In genomic region chr16:87721622-87722565, GRCh38 we compare ENCODE assay signal across 23 cellular contexts. TPM values are rescaled to one million over a fixed set of nuclear protein-coding genes. Genes with fewer than 3 reads are reported as not detected.
DNase-seq lines count a peak whose midpoint lies in the region; ATAC-seq, FAIRE-seq and TF ChIP-seq lines count a peak whose summit lies in the region.
"Had no signal": no experiment of that assay in that cellular context is flagged by ENCODE, and none has a peak within 500 bp of the region (broad histone marks: within the 10 kb centered on the region; RNA-seq: fewer than 3 reads in every experiment).

No MANE protein-coding gene starts in this region.

- TF ChIP-seq POLR2A in H1 (IDR thresholded peaks at IDR 0.05; ENCODE audit: control extremely low read depth in 1 of 2, low read depth in 2 of 2, low read length in 2 of 2): no peak

- H3K23ac ChIP-seq in H1 (ENCODE audit: insufficient read length): no peak overlapping the region

- WGBS in H1 (ENCODE audit: extremely low coverage in 1 of 2, insufficient coverage in 1 of 2, insufficient read length in 1 of 2, insufficient replicate concordance in 2 of 2, low coverage in 1 of 2, low lambda C conversion rate in 2 of 2, missing lambda C conversion rate in 1 of 2), 2 experiments: 93% methylated on average over 32 of the region's 33 CpGs; no CpG with 5 or more reads in 1 of the 2 experiments

- H4K20me1 ChIP-seq in OCI-LY1 (ENCODE audit: insufficient read depth, low read length) (no peaks in the 10 kb centered on the region), H1 (replicated peaks in 1 of 2; ENCODE audit: control insufficient read depth in 1 of 2, insufficient read depth in 2 of 2, low read length in 2 of 2) (peaks cover 5 to 16% of the 10 kb centered on the region in 2 experiments), neural progenitor cell (ENCODE audit: low read depth) (no peaks in the 10 kb centered on the region)

- H3F3A ChIP-seq in OCI-LY1 (ENCODE audit: insufficient read depth, low read length) (no peaks in the 10 kb centered on the region), neural progenitor cell (ENCODE audit: low read depth) (no peaks in the 10 kb centered on the region)

- DNase-seq in NCI-H748 (lab: John Stamatoyannopoulos, UW; ENCODE audit: unreplicated experiment): peak; percentile 8
- DNase-seq in NCI-H748 treated with DMSO at 0.1 percent for 48 hours (lab: John Stamatoyannopoulos, UW): no peak
- DNase-seq in H1 (ENCODE audit: low read depth in 1 of 2, low spot score in 2 of 2): no peak
- no peak for DNase-seq in neural progenitor cell (ENCODE audit: low spot score)
- no peak for DNase-seq in NCI-H526 treated with DMSO at 0.1 percent for 48 hours (lab: John Stamatoyannopoulos, UW)
- no peak for DNase-seq in coronary artery (ENCODE audit: low spot score)
- DNase-seq: 8988T; activated CD4-positive, alpha-beta T cell treated with anti-CD3 and anti-CD28 coated beads, Interleukin-2, amount 50 U/mL, for 1 hour; activated naive CD4-positive, alpha-beta T cell treated with anti-CD3 and anti-CD28 coated beads, Interleukin-2, amount 50 U/mL, for 16 hours; DMS 273 treated with DMSO at 0.1 percent for 48 hours; heart left ventricle; NCI-H1436 treated with DMSO at 0.1 percent for 48 hours; NCI-H2227 treated with DMSO at 0.1 percent for 48 hours; NK-92 treated with Interleukin-12 subunit alpha and Interleukin-12 subunit beta, amount 100 ng/mL, for 24 hours; stimulated activated CD4-positive, alpha-beta T cell treated with anti-CD3 and anti-CD28 coated beads, Interleukin-2, amount 100 ng/mL, for 24 hours; stimulated activated naive CD8-positive, alpha-beta T cell treated with anti-CD3 and anti-CD28 coated beads, Interleukin-15, amount 100 ng/mL, for 72 hours had no signal

- peak overlapping the region; percentile 95 for H3K27ac Mint-ChIP-seq in neural progenitor cell
- H3K27ac Mint-ChIP-seq: type B pancreatic cell had no signal

- no peaks in the 10 kb centered on the region for H3K23me2 ChIP-seq in H1 (ENCODE audit: low read depth, low read length)

- peaks cover 7% of the 10 kb centered on the region for H3K79me1 ChIP-seq in H1 (ENCODE audit: low read depth, low read length)

- H3K4ac ChIP-seq in H1 (replicated peaks; ENCODE audit: insufficient read length, low read depth, low read length): no peak overlapping the region

- H3K9me2 ChIP-seq in OCI-LY1 (ENCODE audit: low read depth, low read length): no peaks in the 10 kb centered on the region

- H4K8ac ChIP-seq in H1 (ENCODE audit: extremely low read depth, insufficient read depth, low read length): no peak overlapping the region

- H2AK5ac ChIP-seq in H1 (ENCODE audit: low read depth, low read length): no peak overlapping the region

- CTCF ChIA-PET in H1 (lab: Charles Lee; ENCODE audit: partially characterized antibody): interaction anchor here (0.6 to 3.5 kb wide), 7 partner anchors 9 to 38 kb away, joined by 3 to 14 read pairs (median 3); no protein-coding TSS in a partner anchor

- H3K4me2 ChIP-seq in OCI-LY1 (ENCODE audit: low read length): no peak overlapping the region
- H3K4me2 ChIP-seq in H1 (ENCODE audit: insufficient read depth in 1 of 2, low read depth in 2 of 2, low read length in 2 of 2): no peak overlapping the region
- no peak overlapping the region for H3K4me2 ChIP-seq in neural progenitor cell

- H3K27ac ChIP-seq in OCI-LY1 (ENCODE audit: low read depth, low read length, poor library complexity, severe bottlenecking): peak overlapping the region; percentile 97
- H3K27ac ChIP-seq in H1 (ENCODE audit: low read depth, low read length): 0 out of 2 replicates have a peak overlapping the region, but pooled peaks have one; percentile 42
- no peak overlapping the region for H3K27ac ChIP-seq in neural progenitor cell
- H3K27ac ChIP-seq in coronary artery: no peak overlapping the region
- H3K27ac ChIP-seq: heart left ventricle, parathyroid adenoma had no signal

- H3K56ac ChIP-seq in H1 (replicated peaks; ENCODE audit: insufficient read length, low read depth, low read length): no peak overlapping the region

- no peak for ATAC-seq in HG02798 (IDR thresholded peaks at IDR 0.05; ENCODE audit: poor library complexity, unreplicated experiment)

- POLR2A ChIA-PET in H1 (lab: Charles Lee; ENCODE audit: partially characterized antibody): interaction anchor here (0.7 to 7.4 kb wide), 5 partner anchors 11 to 44 kb away, joined by 3 to 39 read pairs (median 3); partner anchors contain the start of gene KLHDC4

- H3K9ac ChIP-seq in OCI-LY1 (ENCODE audit: low read length) (peak overlapping the region; percentile 64; the same call in 1 of the 2 replicates), H1 (replicated peaks in 1 of 4; ENCODE audit: extremely low read depth in 1 of 4, low read depth in 3 of 4, low read length in 3 of 4) (no peak overlapping the region), neural progenitor cell (no peak overlapping the region)
- H3K9ac ChIP-seq: parathyroid adenoma had no signal

- H3K9me3 Mint-ChIP-seq in neural progenitor cell: peaks cover 4% of the 10 kb centered on the region
- H3K9me3 Mint-ChIP-seq: stimulated activated naive CD8-positive, alpha-beta T cell treated with anti-CD3 and anti-CD28 coated beads, Interleukin-15, amount 100 ng/mL, for 72 hours; type B pancreatic cell had no signal

- H3K36me3 Mint-ChIP-seq in neural progenitor cell: peaks cover 44% of the 10 kb centered on the region

- no peak overlapping the region for H2BK20ac ChIP-seq in H1 (ENCODE audit: low read length)

- no peak overlapping the region for H2BK12ac ChIP-seq in H1 (ENCODE audit: low read depth, low read length)

- H2BK120ac ChIP-seq in H1 (replicated peaks; ENCODE audit: low read depth, low read length): no peak overlapping the region

- TF ChIP-seq RAD21 in H1 (IDR thresholded peaks at IDR 0.05 in 1 of 2, conservative IDR thresholded peaks at IDR 0.05 in 1 of 2; ENCODE audit: low read depth in 2 of 2, low read length in 2 of 2): no peak

- H3K4me3 ChIP-seq in OCI-LY1 (ENCODE audit: low read depth, low read length, poor library complexity, severe bottlenecking): no peak overlapping the region
- no peak overlapping the region for H3K4me3 ChIP-seq in H1 (ENCODE audit: extremely low read depth in 1 of 4, insufficient read depth in 2 of 4, low read depth in 3 of 4, low read length in 4 of 4)
- H3K4me3 ChIP-seq in neural progenitor cell: no peak overlapping the region
- no peak overlapping the region for H3K4me3 ChIP-seq in coronary artery
- H3K4me3 ChIP-seq: HAP-1, heart left ventricle had no signal

- H3K79me2 ChIP-seq in OCI-LY1 (ENCODE audit: insufficient read depth, low read length): no peaks in the 10 kb centered on the region
- H3K79me2 ChIP-seq in H1 (ENCODE audit: control insufficient read depth in 1 of 2, insufficient read depth in 2 of 2, low read length in 2 of 2): peaks cover 0 to 14% of the 10 kb centered on the region in 2 experiments; a peak in 1 of 4 replicates
- H3K79me2 ChIP-seq in neural progenitor cell (ENCODE audit: low read depth): no peaks in the 10 kb centered on the region

- H3K4me1 Mint-ChIP-seq in neural progenitor cell: peaks cover 42% of the 10 kb centered on the region

- H2AFZ ChIP-seq in OCI-LY1 (ENCODE audit: low read length) (no peak overlapping the region), H1 (ENCODE audit: low read length) (no peak overlapping the region), neural progenitor cell (replicated peaks) (no peak overlapping the region)
- H2AFZ ChIP-seq: parathyroid adenoma had no signal

- no peak for FAIRE-seq in H1 (lab: Jason Lieb, UNC)
- FAIRE-seq: colon, GM12891 had no signal

- H3K27me3 ChIP-seq in OCI-LY1 (ENCODE audit: insufficient read depth, low read length) (no peaks in the 10 kb centered on the region), H1 (replicated peaks in 1 of 4; ENCODE audit: control insufficient read depth in 3 of 4, extremely low read depth in 1 of 4, insufficient read depth in 3 of 4, low read length in 3 of 4) (no peaks in the 10 kb centered on the region), neural progenitor cell (no peaks in the 10 kb centered on the region)
- H3K27me3 ChIP-seq: heart left ventricle had no signal

- H3K18ac ChIP-seq in H1 (ENCODE audit: extremely low read depth, low read length): no peak overlapping the region

- no peak overlapping the region for H4K91ac ChIP-seq in H1 (replicated peaks; ENCODE audit: insufficient read length, low read length)

- TF ChIP-seq EP300 in H1 (IDR thresholded peaks at IDR 0.05; ENCODE audit: borderline replicate concordance in 1 of 2, low read depth in 2 of 2, low read length in 2 of 2): no peak

- H3K4me1 ChIP-seq in OCI-LY1 (ENCODE audit: insufficient read depth, low read length, severe bottlenecking) (peaks cover 51% of the 10 kb centered on the region), H1 (replicated peaks in 1 of 4; ENCODE audit: control insufficient read depth in 3 of 4, insufficient read depth in 4 of 4, low read length in 3 of 4) (no peaks in the 10 kb centered on the region), neural progenitor cell (no peaks in the 10 kb centered on the region)
- H3K4me1 ChIP-seq: HAP-1, parathyroid adenoma had no signal

- no peak overlapping the region for H4K5ac ChIP-seq in H1 (ENCODE audit: insufficient read length, low read depth, low read length)

- H3K14ac ChIP-seq in H1 (ENCODE audit: insufficient read length): no peak overlapping the region

- H3K9me3 ChIP-seq in OCI-LY1 (ENCODE audit: low read length) (no peaks in the 10 kb centered on the region), H1 (ENCODE audit: insufficient read depth in 2 of 2, low read depth in 1 of 2, low read length in 1 of 2) (peaks cover 0 to 4% of the 10 kb centered on the region in 2 experiments; a peak in 1 of 4 replicates), neural progenitor cell (ENCODE audit: low read depth) (no peaks in the 10 kb centered on the region)
- H3K9me3 ChIP-seq: HAP-1, heart left ventricle had no signal

- peaks cover 74% of the 10 kb centered on the region for H3K36me3 ChIP-seq in OCI-LY1 (ENCODE audit: insufficient read depth, low read length)
- peaks cover 4 to 28% (median 12%) of the 10 kb centered on the region in 4 experiments; a peak in 6 of 8 replicates for H3K36me3 ChIP-seq in H1 (ENCODE audit: control insufficient read depth in 2 of 4, insufficient read depth in 4 of 4, low read length in 3 of 4)
- H3K36me3 ChIP-seq in neural progenitor cell: no peaks in the 10 kb centered on the region

- no peak overlapping the region for H2BK5ac ChIP-seq in H1 (ENCODE audit: low read depth, low read length)

- TF ChIP-seq CTCF in OCI-LY1 (IDR thresholded peaks at IDR 0.05; ENCODE audit: low read length): no peak
- no peak for TF ChIP-seq CTCF in H1 (IDR thresholded peaks at IDR 0.05; ENCODE audit: control extremely low read depth in 1 of 3, insufficient read depth in 1 of 3, low read depth in 1 of 3, low read length in 3 of 3)
- no peak for TF ChIP-seq CTCF in neural progenitor cell (IDR thresholded peaks at IDR 0.05)
- TF ChIP-seq CTCF in coronary artery (IDR thresholded peaks at IDR 0.05): no peak

- H2BK15ac ChIP-seq in H1 (ENCODE audit: low read length): no peak overlapping the region

- peaks cover 4% of the 10 kb centered on the region for H3K27me3 Mint-ChIP-seq in neural progenitor cell (ENCODE audit: insufficient read depth, low read depth)
- H3K27me3 Mint-ChIP-seq: stimulated activated naive CD8-positive, alpha-beta T cell treated with anti-CD3 and anti-CD28 coated beads, Interleukin-15, amount 100 ng/mL, for 72 hours; type B pancreatic cell had no signal

- peak overlapping the region; percentile 68 for H3K4me3 Mint-ChIP-seq in neural progenitor cell
- H3K4me3 Mint-ChIP-seq: stimulated activated naive CD8-positive, alpha-beta T cell treated with anti-CD3 and anti-CD28 coated beads, Interleukin-15, amount 100 ng/mL, for 72 hours; type B pancreatic cell had no signal

RNA-seq across cellular contexts. Expression of gene KLHDC4, which starts 43.9 kb away (rescaled TPM):
- total RNA-seq in H1 (2021; fragmentation: NEBNext Ultra II Directional; extraction: Animal tissue kit (Norgen Biotek cat#: 25700)): 55.6 and 63.9 TPM in 2 replicates
- 23.7 and 39.0 TPM in 2 replicates for polyA plus RNA-seq in H1 (2011; rRNA removed)
- 37.2 TPM for polyA plus RNA-seq in H1 (2011; cell fraction: cytosol; rRNA removed)
- polyA plus RNA-seq in H1 (2011; cell fraction: nucleus; rRNA removed): 86.9 TPM
- 36.8 to 50.9 TPM (median 49.8 TPM) in 4 replicates for polyA plus RNA-seq in H1 (2012, experiment 1 of 2)
- polyA plus RNA-seq in H1 (2012, experiment 2 of 2): 28.4 TPM
- 29.3 TPM for polyA plus RNA-seq in H1 (2013, experiment 1 of 2)
- polyA plus RNA-seq in H1 (2013, experiment 2 of 2): 27.4 TPM
- polyA minus RNA-seq in H1 (2011; rRNA and poly(A)+ RNA removed): 26.5 and 30.9 TPM in 2 replicates
- polyA minus RNA-seq in H1 (2011; cell fraction: cytosol; rRNA and poly(A)+ RNA removed): 18.6 TPM
- polyA minus RNA-seq in H1 (2011; cell fraction: nucleus; rRNA and poly(A)+ RNA removed): 57.3 TPM
- total RNA-seq in neural progenitor cell (ENCODE audit: low replicate concordance): 19.2 and 30.5 TPM in 2 replicates

Comparison
In these comparisons a context has a peak if more than half of its experiments do, and no peak if none do; other contexts are left out.
1. H3K27ac ChIP-seq: peak in OCI-LY1 (single experiment) and H1 (single experiment); none in neural progenitor cell (single experiment) and coronary artery (0 of 2).